19 cellular contexts compared by ENCODE assay signal in genomic region chr4:43837171-43837570, GRCh38.
A peak's percentile ranks its signal among the peaks of the same experiment; 100 is the strongest.
DNase-seq lines count a peak whose midpoint lies in the region; ATAC-seq, FAIRE-seq and TF ChIP-seq lines count a peak whose summit lies in the region.
"Had no signal": no experiment of that assay in that cellular context is flagged by ENCODE, and none has a peak within 500 bp of the region (broad histone marks: within the 10 kb centered on the region; RNA-seq: fewer than 3 reads in every experiment).

No MANE protein-coding gene starts in this region.

- dilution Hi-C loops in mammary epithelial cell (cut with HindIII; ENCODE audit: low sequenced_read_pairs): no loop called here

- H3K27ac ChIP-seq in mammary epithelial cell (ENCODE audit: insufficient read depth, low read depth, low read length) (no peak overlapping the region), gastroesophageal sphincter (no peak overlapping the region)
- H3K27ac ChIP-seq: BLaER1, SJSA1 had no signal

- no peaks in the 10 kb centered on the region for H3K4me1 ChIP-seq in mammary epithelial cell (ENCODE audit: insufficient read depth, low read length)
- no peaks in the 10 kb centered on the region for H3K4me1 ChIP-seq in gastroesophageal sphincter
- H3K4me1 ChIP-seq: BLaER1, Caco-2, SJSA1 had no signal

- BruUV-seq in mammary epithelial cell (replicated peaks; lab: Mats Ljungman, UMichigan): no TSS peak

- TF ChIP-seq EP300 in gastroesophageal sphincter (IDR thresholded peaks at IDR 0.05): no peak

- in situ Hi-C loops in mammary epithelial cell (cut with MboI; ENCODE audit: low sequenced_read_pairs in 2 of 2): no loop called here

- no peaks in the 10 kb centered on the region for H3K79me2 ChIP-seq in mammary epithelial cell (ENCODE audit: insufficient read depth, low read length)

- H3K36me3 ChIP-seq in mammary epithelial cell (ENCODE audit: insufficient read depth, low read length) (no peaks in the 10 kb centered on the region), gastroesophageal sphincter (no peaks in the 10 kb centered on the region)
- H3K36me3 ChIP-seq: BLaER1, MG63, SJSA1 had no signal

- peaks cover 2% of the 10 kb centered on the region for H3K27me3 ChIP-seq in mammary epithelial cell (ENCODE audit: insufficient read depth, low read length)
- H3K27me3 ChIP-seq in gastroesophageal sphincter: no peaks in the 10 kb centered on the region
- H3K27me3 ChIP-seq: BLaER1, MG63, SJSA1 had no signal

- TF ChIP-seq CTCF in mammary epithelial cell (conservative IDR thresholded peaks at IDR 0.05 in 1 of 2, IDR thresholded peaks at IDR 0.05 in 1 of 2; ENCODE audit: extremely low read depth in 1 of 2, insufficient read depth in 1 of 2, low read depth in 1 of 2, low read length in 2 of 2): no peak
- TF ChIP-seq CTCF in gastroesophageal sphincter (IDR thresholded peaks at IDR 0.05): no peak

- no peaks in the 10 kb centered on the region for H4K20me1 ChIP-seq in mammary epithelial cell (ENCODE audit: insufficient read depth, low read length)
- H4K20me1 ChIP-seq: BLaER1 had no signal

- ATAC-seq in gastroesophageal sphincter: no peak

- H3K9me3 ChIP-seq in mammary epithelial cell (replicated peaks; ENCODE audit: insufficient read depth, low read length) (no peaks in the 10 kb centered on the region), gastroesophageal sphincter (no peaks in the 10 kb centered on the region)
- H3K9me3 ChIP-seq: BLaER1, Caco-2, MG63, SJSA1 had no signal

- DNase-seq in HPDE6-E6E7 (ENCODE audit: extremely low spot score): peak; percentile 3
- peak; percentile 17 for DNase-seq in RCC 7860 (ENCODE audit: low spot score)
- peak; percentile 1 for DNase-seq in mammary epithelial cell
- DNase-seq in kidney tubule cell (ENCODE audit: low spot score): peak; percentile 52
- no peak for DNase-seq in SIG-M5 treated with dmso at 0.1 percent for 504 hours (lab: John Stamatoyannopoulos, UW; ENCODE audit: unreplicated experiment)
- no peak for DNase-seq in NCI-H82 (lab: John Stamatoyannopoulos, UW)
- no peak for DNase-seq in NCI-H2029 (lab: John Stamatoyannopoulos, UW)
- DNase-seq: Caco-2; CD4-positive, alpha-beta memory T cell; GDM1; Karpas-422; MG63; NCI-H1417; NCI-H187 treated with DMSO at 0.1 percent for 48 hours; NCI-H510A had no signal

- no peak for FAIRE-seq in RCC 7860 (lab: Jason Lieb, UNC)
- FAIRE-seq: H54 had no signal

- intact Hi-C loops in mammary epithelial cell (cut with micrococcal nuclease): no loop called here

- no peak overlapping the region for H3K4me2 ChIP-seq in mammary epithelial cell (ENCODE audit: insufficient read depth, low read depth, low read length)
- H3K4me2 ChIP-seq: BLaER1 had no signal

- no peak overlapping the region for H2AFZ ChIP-seq in mammary epithelial cell (ENCODE audit: low read depth, low read length)

- CTCF ChIA-PET in mammary epithelial cell (lab: Charles Lee; ENCODE audit: low non-redundant PET): no interaction called here

- H3K4me3 ChIP-seq in mammary epithelial cell (replicated peaks in 1 of 3; ENCODE audit: insufficient read depth in 1 of 3, low read depth in 2 of 3, low read length in 3 of 3) (no peak overlapping the region), gastroesophageal sphincter (no peak overlapping the region)
- H3K4me3 ChIP-seq: BLaER1, MG63, SJSA1 had no signal

- no peak overlapping the region for H3K9ac ChIP-seq in mammary epithelial cell (ENCODE audit: insufficient read depth, low read length)
- H3K9ac ChIP-seq: BLaER1 had no signal

- TF ChIP-seq POLR2A in gastroesophageal sphincter (IDR thresholded peaks at IDR 0.05): no peak

Comparison
In these comparisons a context has a peak if more than half of its experiments do, and no peak if none do; other contexts are left out.
1. DNase-seq: peak in HPDE6-E6E7 (single experiment), RCC 7860 (single experiment), mammary epithelial cell (single experiment) and kidney tubule cell (single experiment); none in SIG-M5 treated with dmso at 0.1 percent for 504 hours (single experiment), NCI-H82 (single experiment) and NCI-H2029 (single experiment).